19 cellular contexts compared by ENCODE assay signal in the genomic region with DNA sequence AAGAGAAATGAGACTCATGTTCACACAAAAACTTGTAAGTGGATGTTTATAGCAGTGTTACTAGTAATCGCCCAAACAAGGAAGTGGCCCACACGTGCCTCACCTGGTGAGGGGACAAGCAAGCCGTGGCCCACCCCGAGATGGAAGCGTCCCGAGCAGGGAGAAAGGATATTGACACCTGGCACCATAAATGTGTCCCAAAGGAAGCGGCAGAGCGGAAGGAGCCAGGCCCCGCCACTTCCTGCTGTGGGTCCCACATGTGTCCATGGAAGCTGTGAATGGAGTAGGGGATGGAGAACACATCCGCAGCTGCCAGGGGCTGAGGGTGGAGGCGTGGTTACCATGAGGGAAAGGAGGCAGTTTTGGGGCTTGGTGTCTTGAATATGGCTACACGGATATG. TPM values are rescaled to one million over a fixed set of nuclear protein-coding genes. Genes with fewer than 3 reads are reported as not detected.
DNase-seq lines count a peak whose midpoint lies in the region; ATAC-seq and TF ChIP-seq lines count a peak whose summit lies in the region.
"Had no signal": no experiment of that assay in that cellular context is flagged by ENCODE, and none has a peak within 500 bp of the region (broad histone marks: within the 10 kb centered on the region; RNA-seq: fewer than 3 reads in every experiment).

No MANE protein-coding gene starts in this region.

- H3F3A ChIP-seq in MM.1S (ENCODE audit: insufficient read depth, low read length) = no peaks in the 10 kb centered on the region

- ATAC-seq in activated CD8-positive, alpha-beta memory T cell treated with anti-CD3 and anti-CD28 coated beads, Interleukin-2, amount 10 ng/mL, durations not matched to agents 7 days and 5 days = no peak

- H3K79me2 ChIP-seq in MM.1S (ENCODE audit: low read length) = no peaks in the 10 kb centered on the region

- H3K4me2 ChIP-seq in BLaER1 treated with 17β-estradiol and CSF1 and Interleukin-3, amounts not matched to agents 10 nM and 100 nM = peak overlapping the region in 9 of 11 experiments; percentile 41 to 69 (median 65); a peak in 18 of 22 replicates
- H3K4me2 ChIP-seq in MM.1S (ENCODE audit: low read depth, low read length) = no peak overlapping the region

- H3K27ac ChIP-seq in BLaER1 treated with 17β-estradiol and CSF1 and Interleukin-3, amounts not matched to agents 10 nM and 100 nM = no peak overlapping the region
- H3K27ac ChIP-seq in MM.1S (ENCODE audit: low read length) = no peak overlapping the region

- no peak overlapping the region for H3K4me3 Mint-ChIP-seq in osteocyte (ENCODE audit: unreplicated experiment)
- H3K4me3 Mint-ChIP-seq in activated CD8-positive, alpha-beta memory T cell treated with anti-CD3 and anti-CD28 coated beads, Interleukin-2, amount 10 ng/mL, durations not matched to agents 7 days and 5 days = no peak overlapping the region
- H3K4me3 Mint-ChIP-seq: CD14-positive monocyte; CD4-positive, alpha-beta T cell; CD8-positive, alpha-beta memory T cell; HFFc6 had no signal

- no peak overlapping the region for H3K27ac Mint-ChIP-seq in osteocyte (ENCODE audit: unreplicated experiment)
- H3K27ac Mint-ChIP-seq in activated CD8-positive, alpha-beta memory T cell treated with anti-CD3 and anti-CD28 coated beads, Interleukin-2, amount 10 ng/mL, durations not matched to agents 7 days and 5 days = no peak overlapping the region
- H3K27ac Mint-ChIP-seq: CD4-positive, alpha-beta T cell; HFFc6 had no signal

- DNase-seq in islet precursor cell (peak; percentile 46), osteocyte (ENCODE audit: extremely low spot score, unreplicated experiment) (peak; percentile 82), MM.1S (no peak)
- DNase-seq in activated CD8-positive, alpha-beta memory T cell treated with anti-CD3 and anti-CD28 coated beads, Interleukin-2, amount 10 ng/mL, durations not matched to agents 7 days and 5 days = no peak
- DNase-seq in activated T-cell treated with anti-CD3 and anti-CD28 coated beads, Interleukin-2, amount 50 U/mL, for 48 hours = no peak
- DNase-seq: CD4-positive, alpha-beta T cell; CD8-positive, alpha-beta memory T cell; DMS53; DMS79 treated with DMSO at 0.1 percent for 48 hours; GF-D8; GOT3; HFFc6 had no signal

- no peak overlapping the region for H3K9ac ChIP-seq in BLaER1 treated with 17β-estradiol and CSF1 and Interleukin-3, amounts not matched to agents 10 nM and 100 nM
- H3K9ac ChIP-seq in MM.1S (ENCODE audit: low read length) = no peak overlapping the region

- CTCF ChIA-PET in activated CD8-positive, alpha-beta memory T cell treated with anti-CD3 and anti-CD28 coated beads, Interleukin-2, amount 10 ng/mL, durations not matched to agents 7 days and 5 days (lab: Charles Lee) = no interaction called here

- H3K27me3 Mint-ChIP-seq in osteocyte (ENCODE audit: unreplicated experiment) = no peaks in the 10 kb centered on the region
- no peaks in the 10 kb centered on the region for H3K27me3 Mint-ChIP-seq in activated CD8-positive, alpha-beta memory T cell treated with anti-CD3 and anti-CD28 coated beads, Interleukin-2, amount 10 ng/mL, durations not matched to agents 7 days and 5 days
- H3K27me3 Mint-ChIP-seq: CD4-positive, alpha-beta T cell had no signal

- no peaks in the 10 kb centered on the region for H3K9me3 ChIP-seq in BLaER1 treated with 17β-estradiol and CSF1 and Interleukin-3, amounts not matched to agents 10 nM and 100 nM (replicated peaks in 1 of 11)
- no peaks in the 10 kb centered on the region for H3K9me3 ChIP-seq in MM.1S (replicated peaks; ENCODE audit: insufficient read depth, low read length)
- H3K9me3 ChIP-seq: HAP-1 had no signal

- H3K4me3 ChIP-seq in BLaER1 treated with 17β-estradiol and CSF1 and Interleukin-3, amounts not matched to agents 10 nM and 100 nM = no peak overlapping the region
- H3K4me3 ChIP-seq in MM.1S (ENCODE audit: low read length) = no peak overlapping the region
- H3K4me3 ChIP-seq: HAP-1 had no signal

- H3K36me3 ChIP-seq in BLaER1 treated with 17β-estradiol and CSF1 and Interleukin-3, amounts not matched to agents 10 nM and 100 nM = no peaks in the 10 kb centered on the region
- no peaks in the 10 kb centered on the region for H3K36me3 ChIP-seq in MM.1S (replicated peaks; ENCODE audit: insufficient read depth, low read length)
- H3K36me3 ChIP-seq: HAP-1 had no signal

- peaks cover 0 to 34% (median 17%) of the 10 kb centered on the region in 10 experiments; a peak in 17 of 20 replicates for H3K4me1 ChIP-seq in BLaER1 treated with 17β-estradiol and CSF1 and Interleukin-3, amounts not matched to agents 10 nM and 100 nM
- H3K4me1 ChIP-seq in MM.1S (ENCODE audit: low read length) = no peaks in the 10 kb centered on the region
- H3K4me1 ChIP-seq: HAP-1 had no signal

- peaks cover 13% of the 10 kb centered on the region for H3K9me3 Mint-ChIP-seq in osteocyte (ENCODE audit: unreplicated experiment)
- no peaks in the 10 kb centered on the region for H3K9me3 Mint-ChIP-seq in activated CD8-positive, alpha-beta memory T cell treated with anti-CD3 and anti-CD28 coated beads, Interleukin-2, amount 10 ng/mL, durations not matched to agents 7 days and 5 days (ENCODE audit: low read depth)
- H3K9me3 Mint-ChIP-seq: CD4-positive, alpha-beta T cell had no signal

- TF ChIP-seq CTCF in osteocyte (IDR thresholded peaks at IDR 0.05) = no peak
- no peak for TF ChIP-seq CTCF in MM.1S (IDR thresholded peaks at IDR 0.05; ENCODE audit: low read length)

- H4K20me1 ChIP-seq in BLaER1 treated with 17β-estradiol and CSF1 and Interleukin-3, amounts not matched to agents 10 nM and 100 nM = no peaks in the 10 kb centered on the region
- H4K20me1 ChIP-seq in MM.1S (ENCODE audit: insufficient read depth, low read length) = no peaks in the 10 kb centered on the region

- H3K9me2 ChIP-seq in MM.1S (replicated peaks; ENCODE audit: insufficient read depth, low read length) = no peaks in the 10 kb centered on the region

- no peak overlapping the region for H2AFZ ChIP-seq in MM.1S (ENCODE audit: low read length)

- no peaks in the 10 kb centered on the region for H3K4me1 Mint-ChIP-seq in osteocyte (ENCODE audit: unreplicated experiment)
- no peaks in the 10 kb centered on the region for H3K4me1 Mint-ChIP-seq in activated CD8-positive, alpha-beta memory T cell treated with anti-CD3 and anti-CD28 coated beads, Interleukin-2, amount 10 ng/mL, durations not matched to agents 7 days and 5 days
- H3K4me1 Mint-ChIP-seq: CD14-positive monocyte; CD8-positive, alpha-beta memory T cell had no signal

- H3K27me3 ChIP-seq in BLaER1 treated with 17β-estradiol and CSF1 and Interleukin-3, amounts not matched to agents 10 nM and 100 nM = no peaks in the 10 kb centered on the region
- no peaks in the 10 kb centered on the region for H3K27me3 ChIP-seq in MM.1S (replicated peaks; ENCODE audit: insufficient read depth, low read length)

- no peaks in the 10 kb centered on the region for H3K36me3 Mint-ChIP-seq in osteocyte (ENCODE audit: unreplicated experiment)
- H3K36me3 Mint-ChIP-seq in activated CD8-positive, alpha-beta memory T cell treated with anti-CD3 and anti-CD28 coated beads, Interleukin-2, amount 10 ng/mL, durations not matched to agents 7 days and 5 days = no peaks in the 10 kb centered on the region
- H3K36me3 Mint-ChIP-seq: CD14-positive monocyte; CD8-positive, alpha-beta memory T cell had no signal

RNA-seq across cellular contexts. Expression of a gene that starts 18.9 kb away (rescaled TPM):
- total RNA-seq in osteocyte = not detected in 2 replicates
- total RNA-seq in activated CD8-positive, alpha-beta memory T cell treated with anti-CD3 and anti-CD28 coated beads, Interleukin-2, amount 10 ng/mL, durations not matched to agents 7 days and 5 days = not detected
- total RNA-seq: A172; A673; CD4-positive, alpha-beta T cell; CD8-positive, alpha-beta memory T cell; Daoy; G401; HFFc6 had no signal

Comparison
In these comparisons a context has a peak if more than half of its experiments do, and no peak if none do; other contexts are left out.
1. DNase-seq: peak in islet precursor cell (single experiment) and osteocyte (single experiment); none in activated CD8-positive, alpha-beta memory T cell treated with anti-CD3 and anti-CD28 coated beads, Interleukin-2, amount 10 ng/mL, durations not matched to agents 7 days and 5 days (single experiment), activated T-cell treated with anti-CD3 and anti-CD28 coated beads, Interleukin-2, amount 50 U/mL, for 48 hours (0 of 2) and MM.1S (single experiment).